Comparison of ENCODE assay signal across 14 cellular contexts in genomic region chr7:41701068-41701467, GRCh38. TPM values are rescaled to one million over a fixed set of nuclear protein-coding genes. Genes with fewer than 3 reads are reported as not detected.
DNase-seq lines count a peak whose midpoint lies in the region; ATAC-seq, FAIRE-seq and TF ChIP-seq lines count a peak whose summit lies in the region.
"Had no signal": no experiment of that assay in that cellular context is flagged by ENCODE, and none has a peak within 500 bp of the region (broad histone marks: within the 10 kb centered on the region; RNA-seq: fewer than 3 reads in every experiment).

No MANE protein-coding gene starts in this region.

- H3K36me3 Mint-ChIP-seq in MCF 10A (ENCODE audit: insufficient read depth, unreplicated experiment) = no peaks in the 10 kb centered on the region
- H3K36me3 Mint-ChIP-seq: activated CD4-positive, alpha-beta memory T cell treated with anti-CD3 and anti-CD28 coated beads for 36 hours; CD4-positive, alpha-beta memory T cell; naive thymus-derived CD8-positive, alpha-beta T cell had no signal

- peak overlapping the region; percentile 90 for H3K27ac Mint-ChIP-seq in MCF 10A (ENCODE audit: low read depth, unreplicated experiment)
- H3K27ac Mint-ChIP-seq: activated CD4-positive, alpha-beta memory T cell treated with anti-CD3 and anti-CD28 coated beads for 36 hours; CD4-positive, alpha-beta memory T cell; naive thymus-derived CD8-positive, alpha-beta T cell had no signal

- TF ChIP-seq POLR2A in gastrocnemius medialis (IDR thresholded peaks at IDR 0.05) (no peak), GM12892 (IDR thresholded peaks at IDR 0.05; ENCODE audit: low read depth, low read length) (no peak)

- POLR2A ChIA-PET in MCF 10A (lab: Yijun Ruan, JAX) = interaction anchor here (0.8 kb wide), 1 partner anchor 598 kb away, joined by 3 read pairs; no protein-coding TSS in a partner anchor

- TF ChIP-seq CTCF in HFF-Myc (IDR thresholded peaks at IDR 0.05; ENCODE audit: low read depth, low read length, missing control alignments) = no peak
- TF ChIP-seq CTCF in MCF 10A (IDR thresholded peaks at IDR 0.05; ENCODE audit: unreplicated experiment) = no peak
- no peak for TF ChIP-seq CTCF in gastrocnemius medialis (IDR thresholded peaks at IDR 0.05 in 4 of 5, conservative IDR thresholded peaks at IDR 0.05 in 1 of 5)
- no peak for TF ChIP-seq CTCF in mucosa of descending colon (IDR thresholded peaks at IDR 0.05)

- peak overlapping the region in 2 of 4 donors; percentile 13 to 28 for H3K27ac ChIP-seq in gastrocnemius medialis

- peak overlapping the region; percentile 85 for H3K4me3 Mint-ChIP-seq in MCF 10A (ENCODE audit: unreplicated experiment)
- H3K4me3 Mint-ChIP-seq: activated CD4-positive, alpha-beta memory T cell treated with anti-CD3 and anti-CD28 coated beads for 36 hours; CD4-positive, alpha-beta memory T cell had no signal

- H3K9me3 Mint-ChIP-seq in MCF 10A (ENCODE audit: unreplicated experiment) = no peaks in the 10 kb centered on the region
- H3K9me3 Mint-ChIP-seq: activated CD4-positive, alpha-beta memory T cell treated with anti-CD3 and anti-CD28 coated beads for 36 hours; naive thymus-derived CD8-positive, alpha-beta T cell had no signal

- no peaks in the 10 kb centered on the region for H3K27me3 ChIP-seq in skeletal muscle satellite cell (ENCODE audit: control insufficient read depth, insufficient read depth, low read length)
- H3K27me3 ChIP-seq in gastrocnemius medialis = peaks cover 7 to 14% (median 9%) of the 10 kb centered on the region in 3 donors

- in situ Hi-C loops in gastrocnemius medialis (cut with MboI; ENCODE audit: low sequenced_read_pairs in 4 of 4) = no loop called here

- CTCF ChIA-PET in MCF 10A (lab: Yijun Ruan, JAX) = interaction anchor here (6.2 kb wide), 1 partner anchor 1371 kb away, joined by 74 read pairs; no protein-coding TSS in a partner anchor

- no peaks in the 10 kb centered on the region for H3K27me3 Mint-ChIP-seq in MCF 10A (ENCODE audit: insufficient read depth, unreplicated experiment)

- no peak for FAIRE-seq in GM12892 (lab: Jason Lieb, UNC)

- ATAC-seq in esophagus mucosa (no peak), gastrocnemius medialis (no peak), mucosa of descending colon (no peak)
- ATAC-seq: naive thymus-derived CD8-positive, alpha-beta T cell had no signal

- H3K4me2 ChIP-seq in skeletal muscle satellite cell (ENCODE audit: low read length) = peak overlapping the region; percentile 91

- BruUV-seq in MCF 10A (replicated peaks; lab: Mats Ljungman, UMichigan) = TSS peak; percentile 19

- DNase-seq in HFF-Myc (ENCODE audit: extremely low read depth, low read depth) (no peak), MCF 10A (ENCODE audit: unreplicated experiment) (no peak), gastrocnemius medialis (no peak), GM12892 (ENCODE audit: insufficient read length) (no peak), mucosa of descending colon (no peak)
- DNase-seq: activated CD4-positive, alpha-beta memory T cell treated with anti-CD3 and anti-CD28 coated beads for 36 hours; activated gamma-delta T cell; CD4-positive, alpha-beta memory T cell; KG1; naive thymus-derived CD8-positive, alpha-beta T cell; NCI-H2081 had no signal

- peaks cover 33% of the 10 kb centered on the region for H3K4me1 ChIP-seq in skeletal muscle satellite cell (ENCODE audit: control insufficient read depth, insufficient read depth, low read length)
- peaks cover 5 to 17% of the 10 kb centered on the region in 2 donors for H3K4me1 ChIP-seq in gastrocnemius medialis
- peaks cover 7% of the 10 kb centered on the region for H3K4me1 ChIP-seq in mucosa of descending colon (ENCODE audit: low read depth)

- no peaks in the 10 kb centered on the region for H3K9me3 ChIP-seq in skeletal muscle satellite cell (replicated peaks; ENCODE audit: low read length)
- no peaks in the 10 kb centered on the region for H3K9me3 ChIP-seq in gastrocnemius medialis
- no peaks in the 10 kb centered on the region for H3K9me3 ChIP-seq in mucosa of descending colon

- H3K9ac ChIP-seq in skeletal muscle satellite cell (ENCODE audit: low read depth, low read length) = peak overlapping the region; percentile 97

- H3K4me1 Mint-ChIP-seq in MCF 10A (ENCODE audit: insufficient read depth, unreplicated experiment) = peaks cover 55% of the 10 kb centered on the region

- H3K36me3 ChIP-seq in skeletal muscle satellite cell (ENCODE audit: insufficient read depth, low read length) = peaks cover 8% of the 10 kb centered on the region
- no peaks in the 10 kb centered on the region for H3K36me3 ChIP-seq in gastrocnemius medialis
- H3K36me3 ChIP-seq in mucosa of descending colon (ENCODE audit: low read depth) = no peaks in the 10 kb centered on the region

- H3K4me3 ChIP-seq in HFF-Myc (replicated peaks; ENCODE audit: low read depth, low read length) (peak overlapping the region; percentile 54), iPS-11a (ENCODE audit: low read depth, low read length) (peak overlapping the region; percentile 21), skeletal muscle satellite cell (ENCODE audit: low read length) (peak overlapping the region; percentile 81), gastrocnemius medialis (no peak overlapping the region), mucosa of descending colon (no peak overlapping the region)

- intact Hi-C loops in MCF 10A (cut with micrococcal nuclease) (loop anchor here (5.0 kb wide), 2 partner anchors 509 to 1254 kb away; no protein-coding TSS in a partner anchor), gastrocnemius medialis (cut with DNase I; ENCODE audit: low total_unique reads) (no loop called here), mucosa of descending colon (cut with DNase I, micrococcal nuclease) (no loop called here)

RNA-seq across cellular contexts. Expression of gene INHBA, which starts 1.8 kb away (rescaled TPM):
- total RNA-seq in MCF 10A (2022) (10.0 and 14.3 TPM in 2 replicates), esophagus mucosa (0.84 TPM), gastrocnemius medialis (under 1 TPM; 0.05 to 0.62 (median 0.41) TPM), mucosa of descending colon (1 to 10 TPM in 1 of 3 donors, under 1 TPM in 2; 0.28 to 1.2 (median 0.35) TPM)
- 3.5 and 9.4 TPM in 2 replicates for total RNA-seq in skeletal muscle satellite cell (2012; rRNA removed)
- polyA plus RNA-seq in GM12892 (2012; ENCODE audit: missing spikeins) = 0.28 TPM
- total RNA-seq: activated CD4-positive, alpha-beta memory T cell treated with anti-CD3 and anti-CD28 coated beads for 36 hours; naive thymus-derived CD8-positive, alpha-beta T cell had no signal
- polyA plus RNA-seq: CD4-positive, alpha-beta memory T cell; naive thymus-derived CD8-positive, alpha-beta T cell had no signal

Comparison
In these comparisons a context has a peak if more than half of its experiments do, and no peak if none do; other contexts are left out.
1. H3K4me3 ChIP-seq: peak in HFF-Myc (single experiment), iPS-11a (single experiment) and skeletal muscle satellite cell (single experiment); none in gastrocnemius medialis (0 of 4) and mucosa of descending colon (single experiment).